23 cellular contexts compared by ENCODE assay signal in the genomic region with DNA sequence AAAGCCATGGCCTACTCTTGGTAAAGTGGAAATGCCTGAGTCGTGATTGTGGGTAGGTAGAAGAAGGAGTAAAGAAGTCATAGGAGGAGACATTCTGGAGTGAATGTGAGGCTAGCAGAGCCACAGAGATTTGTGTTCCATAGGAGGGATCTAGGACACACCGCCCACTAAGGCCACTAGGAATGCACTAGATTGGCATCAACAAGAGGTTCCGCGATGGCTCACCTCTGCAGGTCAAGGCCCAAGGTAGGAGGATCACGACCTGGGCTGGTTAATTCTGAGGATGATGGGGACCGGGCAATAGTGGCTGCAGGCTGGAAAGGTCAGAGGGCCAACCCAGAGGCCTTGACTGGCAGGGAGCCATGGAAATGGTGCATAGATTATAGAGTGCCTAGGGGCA. TPM values are rescaled to one million over a fixed set of nuclear protein-coding genes. Genes with fewer than 3 reads are reported as not detected.
"Had no signal": no experiment of that assay in that cellular context is flagged by ENCODE, and none has a peak within 500 bp of the region (broad histone marks: within the 10 kb centered on the region; RNA-seq: fewer than 3 reads in every experiment).

No MANE protein-coding gene starts in this region.

- DNase-seq: naive thymus-derived CD4-positive, alpha-beta T cell; natural killer cell; occipital lobe; ovary; posterior cingulate gyrus; psoas muscle; right cardiac atrium; right lobe of liver; sigmoid colon; small intestine; stimulated activated CD4-positive, alpha-beta T cell treated with anti-CD3 and anti-CD28 coated beads, Interleukin-15, amount 100 ng/mL, for 24 hours; stimulated activated CD4-positive, alpha-beta T cell treated with anti-CD3 and anti-CD28 coated beads, Interleukin-2, amount 100 ng/mL, for 24 hours; stimulated activated CD4-positive, alpha-beta T cell treated with anti-CD3 and anti-CD28 coated beads, Interleukin-2, amount 100 ng/mL, for 48 hours; stimulated activated CD4-positive, alpha-beta T cell treated with anti-CD3 and anti-CD28 coated beads, Interleukin-4, amount 100 ng/mL, for 24 hours; stimulated activated naive B cell treated with anti-CD40 and anti-IgM and Interleukin-4, amounts not matched to agents 10 μg/mL and 1 μg/mL and 100 μg/mL, for 72 hours; stimulated activated naive CD4-positive, alpha-beta T cell treated with Interleukin-2 at 50 U/mL for 16 hours; stomach; thyroid gland; upper lobe of right lung had no signal

- H2AFZ ChIP-seq: parathyroid adenoma had no signal

- H3K27ac ChIP-seq: ovary, parathyroid adenoma, psoas muscle, right lobe of liver, sigmoid colon, stomach, thoracic aorta, thyroid gland, tibial nerve, upper lobe of right lung had no signal

- H3K36me3 ChIP-seq: ovary, right lobe of liver, sigmoid colon, stomach, thoracic aorta, thyroid gland, tibial nerve, upper lobe of right lung had no signal

- H3K4me1 ChIP-seq: parathyroid adenoma, psoas muscle, right lobe of liver, sigmoid colon, stomach, thyroid gland, tibial nerve, upper lobe of right lung had no signal

- H3K9me3 ChIP-seq: ovary, psoas muscle, right lobe of liver, thoracic aorta, thyroid gland, upper lobe of right lung had no signal

- H3K4me3 ChIP-seq: ovary, psoas muscle, right lobe of liver, sigmoid colon, stomach, thoracic aorta, thyroid gland, tibial nerve, upper lobe of right lung had no signal

- H3K27me3 ChIP-seq: ovary, right lobe of liver, thyroid gland, tibial nerve, upper lobe of right lung had no signal

- H3K9ac ChIP-seq: parathyroid adenoma had no signal

RNA-seq across cellular contexts. Expression of gene OPCML, which starts 48.8 kb away (rescaled TPM):
- total RNA-seq: naive thymus-derived CD4-positive, alpha-beta T cell; natural killer cell; renal cortical epithelial cell; thoracic aorta; upper lobe of right lung had no signal
- polyA plus RNA-seq: naive thymus-derived CD4-positive, alpha-beta T cell had no signal
